Comparison of ENCODE assay signal across 34 cellular contexts in the genomic region with DNA sequence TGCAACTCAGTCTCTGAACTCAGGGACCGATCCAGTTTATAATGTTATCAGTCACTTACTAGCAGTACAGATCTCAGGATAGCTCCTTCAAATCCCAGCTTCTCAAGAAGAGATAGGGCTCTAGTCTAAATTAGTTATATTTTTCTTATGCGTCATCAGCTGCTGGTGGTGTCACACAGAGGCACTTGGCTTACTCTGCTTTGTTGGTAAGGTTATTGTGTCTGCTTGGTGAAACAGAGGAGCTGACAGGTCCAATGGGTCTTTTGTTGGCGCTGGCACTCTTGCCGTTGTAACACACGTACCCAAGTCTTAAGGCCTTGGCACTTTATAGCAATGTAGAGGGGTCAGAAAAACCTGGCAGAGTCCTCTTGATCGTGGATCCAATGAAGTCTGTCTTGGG.
"Had no signal": no experiment of that assay in that cellular context is flagged by ENCODE, and none has a peak within 500 bp of the region (broad histone marks: within the 10 kb centered on the region; RNA-seq: fewer than 3 reads in every experiment).

No MANE protein-coding gene starts in this region.

- H3K9me3 ChIP-seq: ascending aorta, Peyer's patch had no signal

- H3K9me3 Mint-ChIP-seq: activated CD4-positive, alpha-beta T cell treated with anti-CD3 and anti-CD28 coated beads, Interleukin-2, amount 10 ng/mL, durations not matched to agents 24 days and 14 days; activated CD8-positive, alpha-beta T cell treated with anti-CD3 and anti-CD28 coated beads for 36 hours; activated naive CD4-positive, alpha-beta T cell treated with anti-CD3 and anti-CD28 coated beads, Interleukin-2, amount 50 U/mL, for 24 hours; activated naive CD8-positive, alpha-beta T cell treated with anti-CD3 and anti-CD28 coated beads, Interleukin-2, amount 10 ng/mL, durations not matched to agents 7 days and 5 days; activated T-cell treated with anti-CD3 and anti-CD28 coated beads, Interleukin-2, amount 50 U/mL, for 72 hours; activated T-helper 2 cell treated with anti-CD3 and anti-CD28 coated beads, Interferon-gamma antibody, Interleukin-2, Interleukin-4, amounts not matched to agents 10 μg/mL and 5 μg/mL and 100 μg/mL, durations not matched to agents 14 hours and 24 hours and 36 hours; IgD-negative memory B cell had no signal

- H3K27me3 Mint-ChIP-seq: activated CD4-positive, alpha-beta T cell treated with anti-CD3 and anti-CD28 coated beads, Interleukin-2, amount 10 ng/mL, durations not matched to agents 24 days and 14 days; activated CD8-positive, alpha-beta T cell treated with anti-CD3 and anti-CD28 coated beads for 36 hours; activated naive CD4-positive, alpha-beta T cell treated with anti-CD3 and anti-CD28 coated beads, Interleukin-2, amount 50 U/mL, for 24 hours; activated naive CD8-positive, alpha-beta T cell treated with anti-CD3 and anti-CD28 coated beads, Interleukin-2, amount 10 ng/mL, durations not matched to agents 7 days and 5 days; IgD-negative memory B cell had no signal

- H3K27me3 ChIP-seq: ascending aorta, Peyer's patch had no signal

- H3K4me3 Mint-ChIP-seq: activated CD4-positive, alpha-beta T cell treated with anti-CD3 and anti-CD28 coated beads, Interleukin-2, amount 10 ng/mL, durations not matched to agents 24 days and 14 days; activated CD8-positive, alpha-beta T cell treated with anti-CD3 and anti-CD28 coated beads for 36 hours; activated naive CD4-positive, alpha-beta T cell treated with anti-CD3 and anti-CD28 coated beads, Interleukin-2, amount 50 U/mL, for 24 hours; activated naive CD8-positive, alpha-beta T cell treated with anti-CD3 and anti-CD28 coated beads, Interleukin-2, amount 10 ng/mL, durations not matched to agents 7 days and 5 days; activated T-cell treated with anti-CD3 and anti-CD28 coated beads, Interleukin-2, amount 50 U/mL, for 72 hours; IgD-negative memory B cell had no signal

- DNase-seq: activated CD4-positive, alpha-beta T cell treated with anti-CD3 and anti-CD28 coated beads, Interleukin-2, amount 10 ng/mL, durations not matched to agents 24 days and 14 days; activated CD4-positive, alpha-beta T cell treated with anti-CD3 and anti-CD28 coated beads, Interleukin-2, amount 50 U/mL, for 4 hours; activated CD4-positive, CD25-positive, alpha-beta regulatory T cell; activated CD8-positive, alpha-beta T cell treated with anti-CD3 and anti-CD28 coated beads for 36 hours; activated gamma-delta T cell; activated naive CD4-positive, alpha-beta T cell treated with Interleukin-2 at 50 U/mL for 16 hours; activated naive CD8-positive, alpha-beta T cell treated with anti-CD3 and anti-CD28 coated beads, Interleukin-2, amount 10 ng/mL, durations not matched to agents 7 days and 5 days; activated T-cell treated with anti-CD3 and anti-CD28 coated beads, Interleukin-2, amount 50 U/mL, for 1 hour; activated T-cell treated with anti-CD3 and anti-CD28 coated beads, Interleukin-2, amount 50 U/mL, for 72 hours; amygdala; caudate nucleus; Karpas-422; KBM-7; NCI-H1105 treated with DMSO at 0.1 percent for 48 hours; NCI-H1436; NCI-H1694 treated with DMSO at 0.1 percent for 48 hours; NCI-H2029; NCI-H345; NCI-H510A; NCI-H526; NCI-H748 treated with DMSO at 0.1 percent for 48 hours; NK-92 treated with Interleukin-12 subunit alpha and Interleukin-12 subunit beta, amount 100 ng/mL, for 24 hours; PC-3; Peyer's patch; RPMI8226; SW 1271; T-helper 1 cell; T-helper 2 cell; T-helper 9 cell; WERI-Rb-1 had no signal

- H3K27ac ChIP-seq: ascending aorta, Peyer's patch, WERI-Rb-1 had no signal

- ATAC-seq: activated CD8-positive, alpha-beta T cell treated with anti-CD3 and anti-CD28 coated beads for 36 hours; activated T-cell treated with anti-CD3 and anti-CD28 coated beads, Interleukin-2, amount 50 U/mL, for 72 hours; PC-3 had no signal

- H3K4me3 ChIP-seq: ascending aorta, Peyer's patch had no signal

- H3K27ac Mint-ChIP-seq: activated CD4-positive, alpha-beta T cell treated with anti-CD3 and anti-CD28 coated beads, Interleukin-2, amount 10 ng/mL, durations not matched to agents 24 days and 14 days; activated CD8-positive, alpha-beta T cell treated with anti-CD3 and anti-CD28 coated beads for 36 hours; activated naive CD4-positive, alpha-beta T cell treated with anti-CD3 and anti-CD28 coated beads, Interleukin-2, amount 50 U/mL, for 24 hours; activated naive CD8-positive, alpha-beta T cell treated with anti-CD3 and anti-CD28 coated beads, Interleukin-2, amount 10 ng/mL, durations not matched to agents 7 days and 5 days; activated T-cell treated with anti-CD3 and anti-CD28 coated beads, Interleukin-2, amount 50 U/mL, for 72 hours; activated T-helper 2 cell treated with anti-CD3 and anti-CD28 coated beads, Interferon-gamma antibody, Interleukin-2, Interleukin-4, amounts not matched to agents 10 μg/mL and 5 μg/mL and 100 μg/mL, durations not matched to agents 14 hours and 24 hours and 36 hours; IgD-negative memory B cell had no signal

- H3K4me1 ChIP-seq: Peyer's patch had no signal
